In genomic region chr1:40257688-40258444, GRCh38 we compare ENCODE assay signal across 8 cellular contexts. TPM values are rescaled to one million over a fixed set of nuclear protein-coding genes. Genes with fewer than 3 reads are reported as not detected.
A peak's percentile ranks its signal among the peaks of the same experiment; 100 is the strongest.
DNase-seq lines count a peak whose midpoint lies in the region; ATAC-seq lines count a peak whose summit lies in the region.

Gene ZMPSTE24 (plus strand): TSS chr1:40258236. CDS start chr1:40258272, 36 bp downstream.

- peaks cover 0 to 27% (median 2%) of the 10 kb centered on the region in 11 experiments; a peak in 5 of 22 replicates for H4K20me1 ChIP-seq in BLaER1 treated with 17β-estradiol and CSF1 and Interleukin-3, amounts not matched to agents 10 nM and 100 nM

- peak within 1 kb of the TSS; percentile 77 to 94 (median 87) for H3K4me2 ChIP-seq in BLaER1 treated with 17β-estradiol and CSF1 and Interleukin-3, amounts not matched to agents 10 nM and 100 nM

- H3K4me3 ChIP-seq in BLaER1 treated with 17β-estradiol and CSF1 and Interleukin-3, amounts not matched to agents 10 nM and 100 nM = peak within 1 kb of the TSS; percentile 82 to 100 (median 96)

- intact Hi-C loops in dendritic cell treated with granulocyte-macrophage colony-stimulating factor and Interleukin-4, amounts not matched to agents 40 ng/mL and 50 ng/mL, for 4 days (cut with micrococcal nuclease) = loop anchor here (1.0 to 5.0 kb wide), 3 partner anchors 17 to 274 kb away; partner anchors contain the start of genes RLF and ZNF684

- ATAC-seq in GM19351 (IDR thresholded peaks at IDR 0.05; ENCODE audit: unreplicated experiment) = peak; percentile 94
- peak; percentile 91 for ATAC-seq in HG03521 (IDR thresholded peaks at IDR 0.05; ENCODE audit: unreplicated experiment)
- peak; percentile 98 for ATAC-seq in left lobe of liver

- peak within 1 kb of the TSS; percentile 92 to 99 (median 97) for H3K9ac ChIP-seq in BLaER1 treated with 17β-estradiol and CSF1 and Interleukin-3, amounts not matched to agents 10 nM and 100 nM

- H3K27me3 ChIP-seq in BLaER1 treated with 17β-estradiol and CSF1 and Interleukin-3, amounts not matched to agents 10 nM and 100 nM = no peaks in the 10 kb centered on the region

- peak within 1 kb of the TSS; percentile 89 to 99 (median 96) for H3K27ac ChIP-seq in BLaER1 treated with 17β-estradiol and CSF1 and Interleukin-3, amounts not matched to agents 10 nM and 100 nM

- H3K9me3 Mint-ChIP-seq in dendritic cell treated with granulocyte-macrophage colony-stimulating factor and Interleukin-4, amounts not matched to agents 40 ng/mL and 50 ng/mL, for 4 days = no peaks in the 10 kb centered on the region

- peaks cover 6% of the 10 kb centered on the region for H3K4me1 Mint-ChIP-seq in dendritic cell treated with granulocyte-macrophage colony-stimulating factor and Interleukin-4, amounts not matched to agents 40 ng/mL and 50 ng/mL, for 4 days (ENCODE audit: low read depth)

- DNase-seq in NCI-H748 treated with DMSO at 0.1 percent for 48 hours (lab: John Stamatoyannopoulos, UW) (peak; percentile 100), left lobe of liver (ENCODE audit: low spot score) (peak; percentile 97)
- DNase-seq in activated CD4-positive, alpha-beta T cell treated with anti-CD3 and anti-CD28 coated beads, Interleukin-2, amount 50 U/mL, for 24 hours (ENCODE audit: low read depth in 1 of 2, low spot score in 1 of 2) = peak; percentile 90 to 97
- peak; percentile 95 for DNase-seq in stimulated activated CD4-positive, alpha-beta T cell treated with anti-CD3 and anti-CD28 coated beads, Interleukin-2, amount 100 ng/mL, for 4 hours (ENCODE audit: low read depth)

- no peaks in the 10 kb centered on the region for H3K27me3 Mint-ChIP-seq in dendritic cell treated with granulocyte-macrophage colony-stimulating factor and Interleukin-4, amounts not matched to agents 40 ng/mL and 50 ng/mL, for 4 days

- H3K4me1 ChIP-seq in BLaER1 treated with 17β-estradiol and CSF1 and Interleukin-3, amounts not matched to agents 10 nM and 100 nM = peaks cover 19 to 40% (median 24%) of the 10 kb centered on the region in 10 experiments

- H3K27ac Mint-ChIP-seq in dendritic cell treated with granulocyte-macrophage colony-stimulating factor and Interleukin-4, amounts not matched to agents 40 ng/mL and 50 ng/mL, for 4 days = peak within 1 kb of the TSS; percentile 99

- H3K36me3 ChIP-seq in BLaER1 treated with 17β-estradiol and CSF1 and Interleukin-3, amounts not matched to agents 10 nM and 100 nM = peaks cover 30 to 37% (median 36%) of the 10 kb centered on the region in 11 experiments

- no peaks in the 10 kb centered on the region for H3K9me3 ChIP-seq in BLaER1 treated with 17β-estradiol and CSF1 and Interleukin-3, amounts not matched to agents 10 nM and 100 nM (replicated peaks in 1 of 11)

- H3K4me3 Mint-ChIP-seq in dendritic cell treated with granulocyte-macrophage colony-stimulating factor and Interleukin-4, amounts not matched to agents 40 ng/mL and 50 ng/mL, for 4 days = peak within 1 kb of the TSS; percentile 97

- peaks cover 52% of the 10 kb centered on the region for H3K36me3 Mint-ChIP-seq in dendritic cell treated with granulocyte-macrophage colony-stimulating factor and Interleukin-4, amounts not matched to agents 40 ng/mL and 50 ng/mL, for 4 days (ENCODE audit: low read depth)

RNA-seq across cellular contexts. Expression of gene ZMPSTE24, which starts in this region (rescaled TPM):
- 19.5 TPM for total RNA-seq in left lobe of liver

Comparison
In these comparisons a context has a peak if more than half of its experiments do, and no peak if none do; other contexts are left out.
1. Peak in every context shown above with its lines: DNase-seq, ATAC-seq, H3K4me3 ChIP-seq and H3K27ac ChIP-seq.